Comparison of ENCODE assay signal across 13 cellular contexts in the genomic region with DNA sequence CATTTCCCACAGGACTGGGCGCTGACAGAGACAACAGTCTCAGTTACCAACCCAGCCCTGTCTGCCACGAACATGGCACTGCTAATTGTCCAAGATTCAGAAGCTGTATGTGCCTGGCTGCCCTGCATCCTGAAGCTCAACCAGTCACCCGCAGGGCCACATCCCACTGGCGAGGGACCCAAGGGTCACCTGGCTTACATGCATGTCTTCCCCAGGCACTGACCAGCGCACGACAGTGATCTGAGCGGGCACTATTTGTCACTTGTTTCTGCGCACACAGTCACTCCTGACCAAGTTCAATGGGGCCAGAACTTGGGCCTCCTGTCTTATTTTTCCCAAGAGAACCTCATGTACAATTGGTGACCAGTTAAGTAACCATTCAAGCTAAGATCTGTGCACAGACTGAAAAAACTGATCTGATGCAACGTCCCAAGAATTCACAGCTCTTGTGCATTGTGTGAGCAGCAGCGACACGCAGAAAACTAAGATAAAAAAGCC. TPM values are rescaled to one million over a fixed set of nuclear protein-coding genes. Genes with fewer than 3 reads are reported as not detected.
DNase-seq lines count a peak whose midpoint lies in the region; ATAC-seq and TF ChIP-seq lines count a peak whose summit lies in the region.
"Had no signal": no experiment of that assay in that cellular context is flagged by ENCODE, and none has a peak within 500 bp of the region (broad histone marks: within the 10 kb centered on the region; RNA-seq: fewer than 3 reads in every experiment).

No MANE protein-coding gene starts in this region.

- no peaks in the 10 kb centered on the region for H3K9me3 Mint-ChIP-seq in chondrocyte (ENCODE audit: low read depth)
- no peaks in the 10 kb centered on the region for H3K9me3 Mint-ChIP-seq in type B pancreatic cell
- no peaks in the 10 kb centered on the region for H3K9me3 Mint-ChIP-seq in activated T-helper 2 cell treated with anti-CD3 and anti-CD28 coated beads, Interferon-gamma antibody, Interleukin-2, Interleukin-4, amounts not matched to agents 10 μg/mL and 5 μg/mL and 100 μg/mL, durations not matched to agents 14 hours and 24 hours and 36 hours

- TF ChIP-seq CTCF in left ventricle myocardium inferior (IDR thresholded peaks at IDR 0.05; ENCODE audit: borderline replicate concordance) (no peak), chondrocyte (IDR thresholded peaks at IDR 0.05) (no peak), type B pancreatic cell (conservative IDR thresholded peaks at IDR 0.05) (no peak)

- H3K27ac Mint-ChIP-seq in chondrocyte (ENCODE audit: unreplicated experiment) (peak overlapping the region; percentile 93), type B pancreatic cell (peak overlapping the region; percentile 39)
- no peak overlapping the region for H3K27ac Mint-ChIP-seq in activated T-helper 2 cell treated with anti-CD3 and anti-CD28 coated beads, Interferon-gamma antibody, Interleukin-2, Interleukin-4, amounts not matched to agents 10 μg/mL and 5 μg/mL and 100 μg/mL, durations not matched to agents 14 hours and 24 hours and 36 hours

- H3K4me3 Mint-ChIP-seq in chondrocyte (ENCODE audit: unreplicated experiment) (peak overlapping the region; percentile 37), type B pancreatic cell (no peak overlapping the region)
- no peak overlapping the region for H3K4me3 Mint-ChIP-seq in activated T-helper 2 cell treated with anti-CD3 and anti-CD28 coated beads, Interferon-gamma antibody, Interleukin-2, Interleukin-4, amounts not matched to agents 10 μg/mL and 5 μg/mL and 100 μg/mL, durations not matched to agents 14 hours and 24 hours and 36 hours (ENCODE audit: low read depth)

- no peaks in the 10 kb centered on the region for H3K36me3 Mint-ChIP-seq in chondrocyte (ENCODE audit: low read depth)
- H3K36me3 Mint-ChIP-seq in type B pancreatic cell = peaks cover 6% of the 10 kb centered on the region
- no peaks in the 10 kb centered on the region for H3K36me3 Mint-ChIP-seq in activated T-helper 2 cell treated with anti-CD3 and anti-CD28 coated beads, Interferon-gamma antibody, Interleukin-2, Interleukin-4, amounts not matched to agents 10 μg/mL and 5 μg/mL and 100 μg/mL, durations not matched to agents 14 hours and 24 hours and 36 hours (ENCODE audit: low read depth)

- H3K9me3 ChIP-seq in left ventricle myocardium inferior (replicated peaks) = no peaks in the 10 kb centered on the region
- H3K9me3 ChIP-seq: pancreas had no signal

- peak; percentile 32 for ATAC-seq in Right ventricle myocardium inferior
- ATAC-seq in left lobe of liver = peak; percentile 32
- no peak for ATAC-seq in HG03045 (IDR thresholded peaks at IDR 0.05; ENCODE audit: unreplicated experiment)

- intact Hi-C loops in Right ventricle myocardium inferior (cut with DNase I) = no loop called here
- intact Hi-C loops in left ventricle myocardium inferior (cut with micrococcal nuclease) = loop anchor here (5.0 to 10.0 kb wide), 2 partner anchors 123 to 144 kb away; partner anchors contain the start of gene HAPSTR1
- intact Hi-C loops in activated T-helper 2 cell treated with anti-CD3 and anti-CD28 coated beads, Interferon-gamma antibody, Interleukin-2, Interleukin-4, amounts not matched to agents 10 μg/mL and 5 μg/mL and 100 μg/mL, durations not matched to agents 14 hours and 24 hours and 36 hours (cut with micrococcal nuclease) = no loop called here

- H3K4me1 ChIP-seq in left ventricle myocardium inferior = peaks cover 92% of the 10 kb centered on the region

- H3K27me3 Mint-ChIP-seq in chondrocyte (ENCODE audit: low read depth) (no peaks in the 10 kb centered on the region), type B pancreatic cell (no peaks in the 10 kb centered on the region)
- H3K27me3 Mint-ChIP-seq in activated T-helper 2 cell treated with anti-CD3 and anti-CD28 coated beads, Interferon-gamma antibody, Interleukin-2, Interleukin-4, amounts not matched to agents 10 μg/mL and 5 μg/mL and 100 μg/mL, durations not matched to agents 14 hours and 24 hours and 36 hours (ENCODE audit: low read depth) = no peaks in the 10 kb centered on the region

- H3K4me1 Mint-ChIP-seq in chondrocyte (ENCODE audit: low read depth) (peaks cover 59% of the 10 kb centered on the region), type B pancreatic cell (ENCODE audit: unreplicated experiment) (peaks cover 52% of the 10 kb centered on the region)
- peaks cover 54% of the 10 kb centered on the region for H3K4me1 Mint-ChIP-seq in activated T-helper 2 cell treated with anti-CD3 and anti-CD28 coated beads, Interferon-gamma antibody, Interleukin-2, Interleukin-4, amounts not matched to agents 10 μg/mL and 5 μg/mL and 100 μg/mL, durations not matched to agents 14 hours and 24 hours and 36 hours (ENCODE audit: low read depth)

- DNase-seq in Right ventricle myocardium inferior (ENCODE audit: missing footprints) (no peak), left ventricle myocardium inferior (no peak), chondrocyte (ENCODE audit: low spot score) (no peak), left lobe of liver (ENCODE audit: low spot score) (no peak), type B pancreatic cell (ENCODE audit: extremely low spot score, unreplicated experiment) (no peak), SK-N-DZ (ENCODE audit: low spot score) (no peak)
- DNase-seq in activated T-helper 2 cell treated with anti-CD3 and anti-CD28 coated beads, Interferon-gamma antibody, Interleukin-2, Interleukin-4, amounts not matched to agents 10 μg/mL and 5 μg/mL and 100 μg/mL, durations not matched to agents 14 hours and 24 hours and 36 hours (ENCODE audit: low spot score) = no peak
- DNase-seq: ACHN, amygdala, NCI-H1417 treated with DMSO at 0.1 percent for 48 hours, SW 1271 had no signal

- H3K4me3 ChIP-seq in left ventricle myocardium inferior = no peak overlapping the region
- H3K4me3 ChIP-seq: pancreas had no signal

- H3K27ac ChIP-seq in left ventricle myocardium inferior (replicated peaks) = no peak overlapping the region
- H3K27ac ChIP-seq: pancreas had no signal

- H3K36me3 ChIP-seq in left ventricle myocardium inferior = no peaks in the 10 kb centered on the region
- H3K36me3 ChIP-seq: pancreas had no signal

- no peaks in the 10 kb centered on the region for H3K27me3 ChIP-seq in left ventricle myocardium inferior (ENCODE audit: low read depth)
- H3K27me3 ChIP-seq: pancreas had no signal

RNA-seq across cellular contexts. Expression of gene USP7, which starts 13.1 kb away (rescaled TPM):
- 61.6 TPM for total RNA-seq in Right ventricle myocardium inferior
- total RNA-seq in left ventricle myocardium inferior = 54.7 TPM
- 80.3 to 90.6 TPM (median 81.1 TPM) in 3 replicates for total RNA-seq in chondrocyte
- 44.3 TPM for total RNA-seq in left lobe of liver
- total RNA-seq in type B pancreatic cell (ENCODE audit: low replicate concordance) = 106 and 118 TPM in 2 replicates
- polyA plus RNA-seq in SK-N-DZ (2014; cell fraction: cytosol; rRNA removed) = 27.9 and 32.5 TPM in 2 replicates
- polyA plus RNA-seq in SK-N-DZ (2014; cell fraction: nucleus; rRNA removed) = 105 and 115 TPM in 2 replicates
- total RNA-seq in activated T-helper 2 cell treated with anti-CD3 and anti-CD28 coated beads, Interferon-gamma antibody, Interleukin-2, Interleukin-4, amounts not matched to agents 10 μg/mL and 5 μg/mL and 100 μg/mL, durations not matched to agents 14 hours and 24 hours and 36 hours = 164 and 176 TPM in 2 replicates
